ENCODE assay signal across 8 cellular contexts in the genomic region with DNA sequence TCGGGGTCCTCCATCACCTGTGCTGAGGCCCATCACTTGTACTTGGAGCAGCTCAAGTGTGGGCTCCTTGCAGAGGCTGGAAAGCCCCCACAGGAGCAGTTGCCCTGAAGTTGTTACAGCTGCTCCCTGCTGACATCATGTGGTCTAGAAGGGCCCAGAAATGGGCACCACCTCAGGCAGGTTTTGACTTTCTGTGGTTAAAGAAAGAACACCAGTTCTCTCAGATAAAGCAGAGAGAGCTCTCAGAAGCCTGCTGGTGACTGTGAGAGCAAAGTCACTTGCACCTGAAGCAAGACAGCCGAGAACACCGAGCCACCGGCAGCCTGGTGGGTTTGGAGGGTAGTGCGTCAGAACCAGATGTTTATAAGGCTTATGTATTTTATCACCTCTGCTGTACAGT.
DNase-seq lines count a peak whose midpoint lies in the region; ATAC-seq and TF ChIP-seq lines count a peak whose summit lies in the region.

No MANE protein-coding gene starts in this region.

- H3K4me3 Mint-ChIP-seq in stimulated activated effector memory CD8-positive, alpha-beta T cell treated with anti-CD3 and anti-CD28 coated beads, Interleukin-12 subunit alpha, Interleukin-12 subunit beta, amount 100 ng/mL, for 72 hours: peak overlapping the region; percentile 44

- H3K27ac ChIP-seq in VCaP: no peak overlapping the region

- peaks cover 44% of the 10 kb centered on the region for H3K36me3 Mint-ChIP-seq in stimulated activated effector memory CD8-positive, alpha-beta T cell treated with anti-CD3 and anti-CD28 coated beads, Interleukin-12 subunit alpha, Interleukin-12 subunit beta, amount 100 ng/mL, for 72 hours

- DNase-seq in effector CD4-positive, alpha-beta T cell: peak; percentile 29
- DNase-seq in stimulated activated effector memory CD8-positive, alpha-beta T cell treated with anti-CD3 and anti-CD28 coated beads, Interleukin-12 subunit alpha, Interleukin-12 subunit beta, amount 100 ng/mL, for 72 hours (ENCODE audit: low spot score in 2 of 2): peak; percentile 46 to 87
- no peak for DNase-seq in NCI-H1930 (lab: John Stamatoyannopoulos, UW)
- no peak for DNase-seq in cerebellum (ENCODE audit: low spot score)
- DNase-seq in middle frontal gyrus (ENCODE audit: extremely low spot score, low spot score): no peak

- peak overlapping the region; percentile 39 for H3K27ac Mint-ChIP-seq in stimulated activated effector memory CD8-positive, alpha-beta T cell treated with anti-CD3 and anti-CD28 coated beads, Interleukin-12 subunit alpha, Interleukin-12 subunit beta, amount 100 ng/mL, for 72 hours

- ATAC-seq in GM18868 (IDR thresholded peaks at IDR 0.05; ENCODE audit: unreplicated experiment): peak; percentile 89
- peak; percentile 94 for ATAC-seq in HG02981 (IDR thresholded peaks at IDR 0.05; ENCODE audit: unreplicated experiment)
- ATAC-seq in stimulated activated effector memory CD8-positive, alpha-beta T cell treated with anti-CD3 and anti-CD28 coated beads, Interleukin-12 subunit alpha, Interleukin-12 subunit beta, amount 100 ng/mL, for 72 hours: peak; percentile 97

- H3K4me1 Mint-ChIP-seq in stimulated activated effector memory CD8-positive, alpha-beta T cell treated with anti-CD3 and anti-CD28 coated beads, Interleukin-12 subunit alpha, Interleukin-12 subunit beta, amount 100 ng/mL, for 72 hours: peaks cover 75% of the 10 kb centered on the region

- peak; percentile 40 for TF ChIP-seq CTCF in VCaP (conservative IDR thresholded peaks at IDR 0.05)

- H3K9me3 Mint-ChIP-seq in stimulated activated effector memory CD8-positive, alpha-beta T cell treated with anti-CD3 and anti-CD28 coated beads, Interleukin-12 subunit alpha, Interleukin-12 subunit beta, amount 100 ng/mL, for 72 hours: no peaks in the 10 kb centered on the region

Comparison
In these comparisons a context has a peak if more than half of its experiments do, and no peak if none do; other contexts are left out.
1. DNase-seq: peak in effector CD4-positive, alpha-beta T cell (single experiment) and stimulated activated effector memory CD8-positive, alpha-beta T cell treated with anti-CD3 and anti-CD28 coated beads, Interleukin-12 subunit alpha, Interleukin-12 subunit beta, amount 100 ng/mL, for 72 hours (2 of 2); none in NCI-H1930 (0 of 2), cerebellum (single experiment) and middle frontal gyrus (single experiment).
2. Peak in every context shown above with its lines, with median percentiles within 50 percentile points of each other: ATAC-seq.